8 cellular contexts compared by ENCODE assay signal in the genomic region with DNA sequence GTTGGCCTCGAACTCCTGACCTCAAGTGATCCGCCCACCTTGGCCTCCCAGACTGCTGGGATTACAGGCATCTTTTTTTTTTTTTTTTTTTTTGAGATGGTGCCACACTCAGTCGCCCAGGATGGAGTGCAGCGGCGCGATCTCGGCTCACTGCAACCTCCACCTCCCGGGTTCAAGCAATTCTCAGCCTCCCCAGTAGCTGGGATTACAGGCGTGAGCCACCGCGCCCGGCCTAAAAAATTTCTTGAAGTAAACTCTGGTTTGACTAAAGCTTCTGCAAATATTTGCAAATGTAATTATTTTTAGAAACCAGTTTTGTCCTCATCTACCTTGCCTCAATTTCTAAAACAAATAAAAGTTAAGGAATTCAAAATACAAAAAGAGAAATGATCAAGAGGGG. TPM values are rescaled to one million over a fixed set of nuclear protein-coding genes. Genes with fewer than 3 reads are reported as not detected.
DNase-seq lines count a peak whose midpoint lies in the region; ATAC-seq and TF ChIP-seq lines count a peak whose summit lies in the region.

No MANE protein-coding gene starts in this region.

- peak overlapping the region; percentile 98 for H3K27ac Mint-ChIP-seq in CD4-positive, alpha-beta T cell
- H3K27ac Mint-ChIP-seq in osteocyte (ENCODE audit: unreplicated experiment) = peak overlapping the region; percentile 99

- DNase-seq in CD4-positive, alpha-beta T cell = no peak
- DNase-seq in osteocyte (ENCODE audit: extremely low spot score, unreplicated experiment) (no peak), DMS53 (lab: John Stamatoyannopoulos, UW) (no peak), NCI-H2227 treated with DMSO at 0.1 percent for 48 hours (lab: John Stamatoyannopoulos, UW) (no peak), KG1 (lab: John Stamatoyannopoulos, UW) (no peak)
- DNase-seq in NK-92 treated with Interleukin-12 subunit alpha and Interleukin-12 subunit beta, amount 100 ng/mL, for 24 hours (lab: John Stamatoyannopoulos, UW) = no peak

- no peaks in the 10 kb centered on the region for H3K9me3 Mint-ChIP-seq in CD4-positive, alpha-beta T cell
- H3K9me3 Mint-ChIP-seq in osteocyte (ENCODE audit: unreplicated experiment) = no peaks in the 10 kb centered on the region

- H3K4me1 ChIP-seq in OCI-LY1 (ENCODE audit: insufficient read depth, low read length, severe bottlenecking) (peaks cover 32% of the 10 kb centered on the region), endocrine pancreas (ENCODE audit: control insufficient read depth, insufficient read depth, low read length) (peaks cover 11% of the 10 kb centered on the region)

- no peaks in the 10 kb centered on the region for H3K27me3 Mint-ChIP-seq in CD4-positive, alpha-beta T cell
- H3K27me3 Mint-ChIP-seq in osteocyte (ENCODE audit: unreplicated experiment) = no peaks in the 10 kb centered on the region

- no peaks in the 10 kb centered on the region for H4K20me1 ChIP-seq in OCI-LY1 (ENCODE audit: insufficient read depth, low read length)

- H3K4me2 ChIP-seq in OCI-LY1 (ENCODE audit: low read length) = peak overlapping the region; percentile 87

- H2AFZ ChIP-seq in OCI-LY1 (ENCODE audit: low read length) = no peak overlapping the region

- POLR2A ChIA-PET in CD4-positive, alpha-beta T cell (lab: Charles Lee) = interaction anchor here (0.7 to 1.1 kb wide), 2 partner anchors 9 to 23 kb away, joined by 4 to 5 read pairs; no protein-coding TSS in a partner anchor

- peak overlapping the region; percentile 96 for H3K4me3 Mint-ChIP-seq in CD4-positive, alpha-beta T cell
- H3K4me3 Mint-ChIP-seq in osteocyte (ENCODE audit: unreplicated experiment) = peak overlapping the region; percentile 94

- H3K9me3 ChIP-seq in CD4-positive, alpha-beta T cell (ENCODE audit: control insufficient read depth, low read length) = no peaks in the 10 kb centered on the region
- H3K9me3 ChIP-seq in OCI-LY1 (ENCODE audit: low read length) (no peaks in the 10 kb centered on the region), endocrine pancreas (ENCODE audit: control insufficient read depth, low read length) (no peaks in the 10 kb centered on the region)

- no peaks in the 10 kb centered on the region for H3K27me3 ChIP-seq in CD4-positive, alpha-beta T cell (ENCODE audit: control insufficient read depth, insufficient read depth, low read length)
- H3K27me3 ChIP-seq in OCI-LY1 (ENCODE audit: insufficient read depth, low read length) (no peaks in the 10 kb centered on the region), endocrine pancreas (ENCODE audit: control insufficient read depth, insufficient read depth, low read length) (no peaks in the 10 kb centered on the region)

- CTCF ChIA-PET in CD4-positive, alpha-beta T cell (lab: Charles Lee) = no interaction called here

- no peak for TF ChIP-seq CTCF in CD4-positive, alpha-beta T cell (IDR thresholded peaks at IDR 0.05)
- TF ChIP-seq CTCF in OCI-LY1 (IDR thresholded peaks at IDR 0.05; ENCODE audit: low read length) (no peak), osteocyte (IDR thresholded peaks at IDR 0.05) (no peak)

- peaks cover 65% of the 10 kb centered on the region for H3K4me1 Mint-ChIP-seq in CD4-positive, alpha-beta T cell (ENCODE audit: low read depth)
- peaks cover 36% of the 10 kb centered on the region for H3K4me1 Mint-ChIP-seq in osteocyte (ENCODE audit: unreplicated experiment)

- peaks cover 42% of the 10 kb centered on the region for H3K36me3 Mint-ChIP-seq in CD4-positive, alpha-beta T cell (ENCODE audit: low read depth)
- no peaks in the 10 kb centered on the region for H3K36me3 Mint-ChIP-seq in osteocyte (ENCODE audit: unreplicated experiment)

- H3K9ac ChIP-seq in OCI-LY1 (ENCODE audit: low read length) (peak overlapping the region; percentile 90), endocrine pancreas (ENCODE audit: control insufficient read depth, insufficient read depth, low read length) (no peak overlapping the region)

- H3K79me2 ChIP-seq in OCI-LY1 (ENCODE audit: insufficient read depth, low read length) = peaks cover 41% of the 10 kb centered on the region

- intact Hi-C loops in CD4-positive, alpha-beta T cell (cut with DNase I, micrococcal nuclease) = loop anchor here (2.0 to 10.0 kb wide), 5 partner anchors 492 to 1980 kb away; a partner anchor contains a TSS

- peak overlapping the region; percentile 92 for H3K4me3 ChIP-seq in OCI-LY1 (ENCODE audit: low read depth, low read length, poor library complexity, severe bottlenecking)
- H3K4me3 ChIP-seq in endocrine pancreas (ENCODE audit: control insufficient read depth, insufficient read depth, low read length) = peak overlapping the region; percentile 88

- no peak overlapping the region for H3K27ac ChIP-seq in CD4-positive, alpha-beta T cell (ENCODE audit: low read depth, low read length)
- H3K27ac ChIP-seq in OCI-LY1 (ENCODE audit: low read depth, low read length, poor library complexity, severe bottlenecking) = peak overlapping the region; percentile 25

- H3K36me3 ChIP-seq in OCI-LY1 (ENCODE audit: insufficient read depth, low read length) (no peaks in the 10 kb centered on the region; the same call in 1 of the 2 replicates), endocrine pancreas (ENCODE audit: control insufficient read depth, insufficient read depth, low read length) (no peaks in the 10 kb centered on the region)

- no peaks in the 10 kb centered on the region for H3F3A ChIP-seq in OCI-LY1 (ENCODE audit: insufficient read depth, low read length)

- H3K9me2 ChIP-seq in OCI-LY1 (ENCODE audit: low read depth, low read length) = no peaks in the 10 kb centered on the region

- no peak for ATAC-seq in CD4-positive, alpha-beta T cell (ENCODE audit: poor library complexity)

RNA-seq across cellular contexts. Expression of a gene that starts 1.2 kb away (rescaled TPM):
- 10 to 100 TPM; 11.0 to 11.2 TPM for total RNA-seq in CD4-positive, alpha-beta T cell
- total RNA-seq in osteocyte = 28.0 TPM in 2 replicates
